9 cellular contexts compared by ENCODE assay signal in genomic region chr11:9577032-9577431, GRCh38. TPM values are rescaled to one million over a fixed set of nuclear protein-coding genes. Genes with fewer than 3 reads are reported as not detected.
DNase-seq lines count a peak whose midpoint lies in the region; ATAC-seq, FAIRE-seq and TF ChIP-seq lines count a peak whose summit lies in the region.
"Had no signal": no experiment of that assay in that cellular context is flagged by ENCODE, and none has a peak within 500 bp of the region (broad histone marks: within the 10 kb centered on the region; RNA-seq: fewer than 3 reads in every experiment).

No MANE protein-coding gene starts in this region.

- peaks cover 7 to 15% (median 8%) of the 10 kb centered on the region in 3 donors for H3K36me3 ChIP-seq in tibial artery

- H3K27ac ChIP-seq in tibial artery: peak overlapping the region; percentile 96 to 98
- H3K27ac ChIP-seq: C4-2B had no signal

- intact Hi-C loops in activated T-helper 2 cell treated with anti-CD3 and anti-CD28 coated beads, Interferon-gamma antibody, Interleukin-2, Interleukin-4, amounts not matched to agents 10 μg/mL and 5 μg/mL and 100 μg/mL, durations not matched to agents 14 hours and 24 hours and 36 hours (cut with micrococcal nuclease): loop anchor here (10.0 kb wide), 2 partner anchors 182 to 892 kb away; partner anchors contain the start of genes RPL27A and TRIM66
- intact Hi-C loops in tibial artery (cut with DNase I; ENCODE audit: low total_unique reads): loop anchor here (5.0 kb wide), 1 partner anchor 35 kb away; no protein-coding TSS in a partner anchor

- H3K9me3 Mint-ChIP-seq in activated T-cell treated with anti-CD3 and anti-CD28 coated beads, Interleukin-2, amount 50 U/mL, for 4 hours: no peaks in the 10 kb centered on the region
- no peaks in the 10 kb centered on the region for H3K9me3 Mint-ChIP-seq in activated T-helper 2 cell treated with anti-CD3 and anti-CD28 coated beads, Interferon-gamma antibody, Interleukin-2, Interleukin-4, amounts not matched to agents 10 μg/mL and 5 μg/mL and 100 μg/mL, durations not matched to agents 14 hours and 24 hours and 36 hours

- no peaks in the 10 kb centered on the region for H3K9me3 ChIP-seq in tibial artery

- H3K4me3 ChIP-seq in iPS-11a (ENCODE audit: low read depth, low read length) (peak overlapping the region; percentile 95), tibial artery (peak overlapping the region; percentile 81 to 89)

- no peaks in the 10 kb centered on the region for H3K27me3 ChIP-seq in tibial artery

- TF ChIP-seq CTCF in tibial artery (IDR thresholded peaks at IDR 0.05): no peak

- H3K4me1 ChIP-seq in tibial artery: peaks cover 0 to 30% (median 9%) of the 10 kb centered on the region in 4 donors

- peaks cover 27% of the 10 kb centered on the region for H3K4me1 Mint-ChIP-seq in activated T-cell treated with anti-CD3 and anti-CD28 coated beads, Interleukin-2, amount 50 U/mL, for 4 hours (ENCODE audit: low read depth)
- H3K4me1 Mint-ChIP-seq in activated T-helper 2 cell treated with anti-CD3 and anti-CD28 coated beads, Interferon-gamma antibody, Interleukin-2, Interleukin-4, amounts not matched to agents 10 μg/mL and 5 μg/mL and 100 μg/mL, durations not matched to agents 14 hours and 24 hours and 36 hours (ENCODE audit: low read depth): peaks cover 49% of the 10 kb centered on the region

- ATAC-seq in activated T-cell treated with anti-CD3 and anti-CD28 coated beads, Interleukin-2, amount 50 U/mL, for 4 hours: no peak

- no peak overlapping the region for H3K27ac Mint-ChIP-seq in activated T-helper 2 cell treated with anti-CD3 and anti-CD28 coated beads, Interferon-gamma antibody, Interleukin-2, Interleukin-4, amounts not matched to agents 10 μg/mL and 5 μg/mL and 100 μg/mL, durations not matched to agents 14 hours and 24 hours and 36 hours

- peak overlapping the region; percentile 91 for H3K4me3 Mint-ChIP-seq in activated T-cell treated with anti-CD3 and anti-CD28 coated beads, Interleukin-2, amount 50 U/mL, for 4 hours
- peak overlapping the region; percentile 91 for H3K4me3 Mint-ChIP-seq in activated T-helper 2 cell treated with anti-CD3 and anti-CD28 coated beads, Interferon-gamma antibody, Interleukin-2, Interleukin-4, amounts not matched to agents 10 μg/mL and 5 μg/mL and 100 μg/mL, durations not matched to agents 14 hours and 24 hours and 36 hours (ENCODE audit: low read depth)

- FAIRE-seq in frontal cortex (lab: Jason Lieb, UNC): no peak

- H3K36me3 Mint-ChIP-seq in activated T-cell treated with anti-CD3 and anti-CD28 coated beads, Interleukin-2, amount 50 U/mL, for 4 hours (ENCODE audit: insufficient read depth): peaks cover 31% of the 10 kb centered on the region
- H3K36me3 Mint-ChIP-seq in activated T-helper 2 cell treated with anti-CD3 and anti-CD28 coated beads, Interferon-gamma antibody, Interleukin-2, Interleukin-4, amounts not matched to agents 10 μg/mL and 5 μg/mL and 100 μg/mL, durations not matched to agents 14 hours and 24 hours and 36 hours (ENCODE audit: low read depth): peaks cover 67% of the 10 kb centered on the region

- H3K27me3 Mint-ChIP-seq in activated T-cell treated with anti-CD3 and anti-CD28 coated beads, Interleukin-2, amount 50 U/mL, for 4 hours (ENCODE audit: low read depth): no peaks in the 10 kb centered on the region
- H3K27me3 Mint-ChIP-seq in activated T-helper 2 cell treated with anti-CD3 and anti-CD28 coated beads, Interferon-gamma antibody, Interleukin-2, Interleukin-4, amounts not matched to agents 10 μg/mL and 5 μg/mL and 100 μg/mL, durations not matched to agents 14 hours and 24 hours and 36 hours (ENCODE audit: low read depth): no peaks in the 10 kb centered on the region

- no peak for DNase-seq in activated T-cell treated with anti-CD3 and anti-CD28 coated beads, Interleukin-2, amount 50 U/mL, for 4 hours
- no peak for DNase-seq in activated T-cell treated with anti-CD3 and anti-CD28 coated beads, Interleukin-2, amount 50 U/mL, for 48 hours
- no peak for DNase-seq in activated T-helper 2 cell treated with anti-CD3 and anti-CD28 coated beads, Interferon-gamma antibody, Interleukin-2, Interleukin-4, amounts not matched to agents 10 μg/mL and 5 μg/mL and 100 μg/mL, durations not matched to agents 14 hours and 24 hours and 36 hours (ENCODE audit: low spot score)
- DNase-seq in tibial artery: no peak
- no peak for DNase-seq in DMS79 treated with DMSO at 0.1 percent for 48 hours (lab: John Stamatoyannopoulos, UW)
- no peak for DNase-seq in frontal cortex (ENCODE audit: low spot score in 2 of 2)
- DNase-seq in HuH-7.5 (ENCODE audit: low spot score): no peak

RNA-seq across cellular contexts. Expression of gene WEE1, which starts 3.6 kb away (rescaled TPM):
- 10 to 100 TPM; 36.8 to 39.8 (median 38.0) TPM for total RNA-seq in activated T-cell treated with anti-CD3 and anti-CD28 coated beads, Interleukin-2, amount 50 U/mL, for 4 hours
- total RNA-seq in activated T-helper 2 cell treated with anti-CD3 and anti-CD28 coated beads, Interferon-gamma antibody, Interleukin-2, Interleukin-4, amounts not matched to agents 10 μg/mL and 5 μg/mL and 100 μg/mL, durations not matched to agents 14 hours and 24 hours and 36 hours: 48.6 and 49.6 TPM in 2 replicates
- total RNA-seq in frontal cortex: 11.0 TPM
